In the genomic region with DNA sequence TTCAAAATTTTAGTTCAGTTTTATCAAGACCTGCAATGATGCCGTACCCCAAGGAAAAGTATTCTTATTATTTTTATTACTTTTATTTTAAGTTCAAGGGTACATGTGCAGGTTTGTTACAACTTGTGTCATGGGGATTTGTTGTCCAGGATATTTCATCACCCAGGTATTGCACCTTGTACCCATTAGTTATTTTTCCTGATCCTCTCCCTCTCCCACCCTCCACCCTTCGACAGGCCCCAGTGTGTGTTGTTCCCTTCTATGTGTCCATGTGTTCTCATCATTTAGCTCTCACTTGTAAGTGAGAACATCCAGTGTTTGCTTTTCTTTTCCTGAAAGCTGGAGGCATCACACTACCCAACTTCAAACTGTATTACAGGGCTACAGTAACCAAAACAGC, we compare ENCODE assay signal across 1 cellular context.
TF ChIP-seq lines count a peak whose summit lies in the region.

No MANE protein-coding gene starts in this region.

TF ChIP-seq in HepG2, 621 proteins besides CTCF, POLR2A, EP300 and RAD21 (continued from another document and continues in another):
- TF ChIP-seq, protein P1, sequence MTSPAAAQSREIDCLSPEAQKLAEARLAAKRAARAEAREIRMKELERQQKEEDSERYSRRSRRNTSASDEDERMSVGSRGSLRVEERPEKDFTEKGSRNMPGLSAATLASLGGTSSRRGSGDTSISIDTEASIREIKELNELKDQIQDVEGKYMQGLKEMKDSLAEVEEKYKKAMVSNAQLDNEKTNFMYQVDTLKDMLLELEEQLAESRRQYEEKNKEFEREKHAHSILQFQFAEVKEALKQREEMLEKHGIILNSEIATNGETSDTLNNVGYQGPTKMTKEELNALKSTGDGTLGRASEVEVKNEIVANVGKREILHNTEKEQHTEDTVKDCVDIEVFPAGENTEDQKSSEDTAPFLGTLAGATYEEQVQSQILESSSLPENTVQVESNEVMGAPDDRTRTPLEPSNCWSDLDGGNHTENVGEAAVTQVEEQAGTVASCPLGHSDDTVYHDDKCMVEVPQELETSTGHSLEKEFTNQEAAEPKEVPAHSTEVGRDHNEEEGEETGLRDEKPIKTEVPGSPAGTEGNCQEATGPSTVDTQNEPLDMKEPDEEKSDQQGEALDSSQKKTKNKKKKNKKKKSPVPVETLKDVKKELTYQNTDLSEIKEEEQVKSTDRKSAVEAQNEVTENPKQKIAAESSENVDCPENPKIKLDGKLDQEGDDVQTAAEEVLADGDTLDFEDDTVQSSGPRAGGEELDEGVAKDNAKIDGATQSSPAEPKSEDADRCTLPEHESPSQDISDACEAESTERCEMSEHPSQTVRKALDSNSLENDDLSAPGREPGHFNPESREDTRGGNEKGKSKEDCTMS (CRISPR knock-in tag; conservative IDR thresholded peaks at IDR 0.05) = no peak
- no peak for TF ChIP-seq RBM22 (optimal IDR thresholded peaks at IDR 0.05; ENCODE audit: low read length)
- TF ChIP-seq ZNF232 (CRISPR knock-in tag; IDR thresholded peaks at IDR 0.05; ENCODE audit: borderline replicate concordance) = no peak
- TF ChIP-seq CEBPB (IDR thresholded peaks at IDR 0.05; ENCODE audit: borderline replicate concordance, low read depth, low read length) = peak; percentile 48; the same call in 1 of the 2 replicates
- no peak for TF ChIP-seq NBN (conservative IDR thresholded peaks at IDR 0.05)
- TF ChIP-seq ZKSCAN8 (CRISPR knock-in tag; IDR thresholded peaks at IDR 0.05; ENCODE audit: borderline replicate concordance) = no peak
- TF ChIP-seq, protein P2, sequence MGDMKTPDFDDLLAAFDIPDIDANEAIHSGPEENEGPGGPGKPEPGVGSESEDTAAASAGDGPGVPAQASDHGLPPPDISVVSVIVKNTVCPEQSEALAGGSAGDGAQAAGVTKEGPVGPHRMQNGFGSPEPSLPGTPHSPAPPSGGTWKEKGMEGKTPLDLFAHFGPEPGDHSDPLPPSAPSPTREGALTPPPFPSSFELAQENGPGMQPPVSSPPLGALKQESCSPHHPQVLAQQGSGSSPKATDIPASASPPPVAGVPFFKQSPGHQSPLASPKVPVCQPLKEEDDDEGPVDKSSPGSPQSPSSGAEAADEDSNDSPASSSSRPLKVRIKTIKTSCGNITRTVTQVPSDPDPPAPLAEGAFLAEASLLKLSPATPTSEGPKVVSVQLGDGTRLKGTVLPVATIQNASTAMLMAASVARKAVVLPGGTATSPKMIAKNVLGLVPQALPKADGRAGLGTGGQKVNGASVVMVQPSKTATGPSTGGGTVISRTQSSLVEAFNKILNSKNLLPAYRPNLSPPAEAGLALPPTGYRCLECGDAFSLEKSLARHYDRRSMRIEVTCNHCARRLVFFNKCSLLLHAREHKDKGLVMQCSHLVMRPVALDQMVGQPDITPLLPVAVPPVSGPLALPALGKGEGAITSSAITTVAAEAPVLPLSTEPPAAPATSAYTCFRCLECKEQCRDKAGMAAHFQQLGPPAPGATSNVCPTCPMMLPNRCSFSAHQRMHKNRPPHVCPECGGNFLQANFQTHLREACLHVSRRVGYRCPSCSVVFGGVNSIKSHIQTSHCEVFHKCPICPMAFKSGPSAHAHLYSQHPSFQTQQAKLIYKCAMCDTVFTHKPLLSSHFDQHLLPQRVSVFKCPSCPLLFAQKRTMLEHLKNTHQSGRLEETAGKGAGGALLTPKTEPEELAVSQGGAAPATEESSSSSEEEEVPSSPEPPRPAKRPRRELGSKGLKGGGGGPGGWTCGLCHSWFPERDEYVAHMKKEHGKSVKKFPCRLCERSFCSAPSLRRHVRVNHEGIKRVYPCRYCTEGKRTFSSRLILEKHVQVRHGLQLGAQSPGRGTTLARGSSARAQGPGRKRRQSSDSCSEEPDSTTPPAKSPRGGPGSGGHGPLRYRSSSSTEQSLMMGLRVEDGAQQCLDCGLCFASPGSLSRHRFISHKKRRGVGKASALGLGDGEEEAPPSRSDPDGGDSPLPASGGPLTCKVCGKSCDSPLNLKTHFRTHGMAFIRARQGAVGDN (CRISPR knock-in tag; IDR thresholded peaks at IDR 0.05) = no peak
- TF ChIP-seq, protein P3, sequence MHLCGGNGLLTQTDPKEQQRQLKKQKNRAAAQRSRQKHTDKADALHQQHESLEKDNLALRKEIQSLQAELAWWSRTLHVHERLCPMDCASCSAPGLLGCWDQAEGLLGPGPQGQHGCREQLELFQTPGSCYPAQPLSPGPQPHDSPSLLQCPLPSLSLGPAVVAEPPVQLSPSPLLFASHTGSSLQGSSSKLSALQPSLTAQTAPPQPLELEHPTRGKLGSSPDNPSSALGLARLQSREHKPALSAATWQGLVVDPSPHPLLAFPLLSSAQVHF (CRISPR knock-in tag; IDR thresholded peaks at IDR 0.05) = no peak
- TF ChIP-seq PAF1 (CRISPR knock-in tag; IDR thresholded peaks at IDR 0.05) = no peak
- no peak for TF ChIP-seq REPIN1 (CRISPR knock-in tag; IDR thresholded peaks at IDR 0.05; ENCODE audit: borderline replicate concordance, low read depth)
- TF ChIP-seq, protein P4, sequence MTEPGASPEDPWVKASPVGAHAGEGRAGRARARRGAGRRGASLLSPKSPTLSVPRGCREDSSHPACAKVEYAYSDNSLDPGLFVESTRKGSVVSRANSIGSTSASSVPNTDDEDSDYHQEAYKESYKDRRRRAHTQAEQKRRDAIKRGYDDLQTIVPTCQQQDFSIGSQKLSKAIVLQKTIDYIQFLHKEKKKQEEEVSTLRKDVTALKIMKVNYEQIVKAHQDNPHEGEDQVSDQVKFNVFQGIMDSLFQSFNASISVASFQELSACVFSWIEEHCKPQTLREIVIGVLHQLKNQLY (CRISPR knock-in tag; IDR thresholded peaks at IDR 0.05) = no peak
- no peak for TF ChIP-seq SIN3B (IDR thresholded peaks at IDR 0.05; ENCODE audit: low read length)
- no peak for TF ChIP-seq ZNF792 (CRISPR knock-in tag; IDR thresholded peaks at IDR 0.05)
- TF ChIP-seq, protein P5, sequence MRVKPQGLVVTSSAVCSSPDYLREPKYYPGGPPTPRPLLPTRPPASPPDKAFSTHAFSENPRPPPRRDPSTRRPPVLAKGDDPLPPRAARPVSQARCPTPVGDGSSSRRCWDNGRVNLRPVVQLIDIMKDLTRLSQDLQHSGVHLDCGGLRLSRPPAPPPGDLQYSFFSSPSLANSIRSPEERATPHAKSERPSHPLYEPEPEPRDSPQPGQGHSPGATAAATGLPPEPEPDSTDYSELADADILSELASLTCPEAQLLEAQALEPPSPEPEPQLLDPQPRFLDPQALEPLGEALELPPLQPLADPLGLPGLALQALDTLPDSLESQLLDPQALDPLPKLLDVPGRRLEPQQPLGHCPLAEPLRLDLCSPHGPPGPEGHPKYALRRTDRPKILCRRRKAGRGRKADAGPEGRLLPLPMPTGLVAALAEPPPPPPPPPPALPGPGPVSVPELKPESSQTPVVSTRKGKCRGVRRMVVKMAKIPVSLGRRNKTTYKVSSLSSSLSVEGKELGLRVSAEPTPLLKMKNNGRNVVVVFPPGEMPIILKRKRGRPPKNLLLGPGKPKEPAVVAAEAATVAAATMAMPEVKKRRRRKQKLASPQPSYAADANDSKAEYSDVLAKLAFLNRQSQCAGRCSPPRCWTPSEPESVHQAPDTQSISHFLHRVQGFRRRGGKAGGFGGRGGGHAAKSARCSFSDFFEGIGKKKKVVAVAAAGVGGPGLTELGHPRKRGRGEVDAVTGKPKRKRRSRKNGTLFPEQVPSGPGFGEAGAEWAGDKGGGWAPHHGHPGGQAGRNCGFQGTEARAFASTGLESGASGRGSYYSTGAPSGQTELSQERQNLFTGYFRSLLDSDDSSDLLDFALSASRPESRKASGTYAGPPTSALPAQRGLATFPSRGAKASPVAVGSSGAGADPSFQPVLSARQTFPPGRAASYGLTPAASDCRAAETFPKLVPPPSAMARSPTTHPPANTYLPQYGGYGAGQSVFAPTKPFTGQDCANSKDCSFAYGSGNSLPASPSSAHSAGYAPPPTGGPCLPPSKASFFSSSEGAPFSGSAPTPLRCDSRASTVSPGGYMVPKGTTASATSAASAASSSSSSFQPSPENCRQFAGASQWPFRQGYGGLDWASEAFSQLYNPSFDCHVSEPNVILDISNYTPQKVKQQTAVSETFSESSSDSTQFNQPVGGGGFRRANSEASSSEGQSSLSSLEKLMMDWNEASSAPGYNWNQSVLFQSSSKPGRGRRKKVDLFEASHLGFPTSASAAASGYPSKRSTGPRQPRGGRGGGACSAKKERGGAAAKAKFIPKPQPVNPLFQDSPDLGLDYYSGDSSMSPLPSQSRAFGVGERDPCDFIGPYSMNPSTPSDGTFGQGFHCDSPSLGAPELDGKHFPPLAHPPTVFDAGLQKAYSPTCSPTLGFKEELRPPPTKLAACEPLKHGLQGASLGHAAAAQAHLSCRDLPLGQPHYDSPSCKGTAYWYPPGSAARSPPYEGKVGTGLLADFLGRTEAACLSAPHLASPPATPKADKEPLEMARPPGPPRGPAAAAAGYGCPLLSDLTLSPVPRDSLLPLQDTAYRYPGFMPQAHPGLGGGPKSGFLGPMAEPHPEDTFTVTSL (CRISPR knock-in tag; IDR thresholded peaks at IDR 0.05; ENCODE audit: borderline replicate concordance) = 0 out of 2 replicates have a peak, but pooled peaks have one; percentile 20
- TF ChIP-seq SOX6 (IDR thresholded peaks at IDR 0.05) = no peak
- TF ChIP-seq SOX6 (CRISPR knock-in tag; IDR thresholded peaks at IDR 0.05) = peak; percentile 21; the same call in 1 of the 2 replicates
- TF ChIP-seq ZNF451 (CRISPR knock-in tag; IDR thresholded peaks at IDR 0.05) = no peak
- no peak for TF ChIP-seq PHF8 (CRISPR knock-in tag; IDR thresholded peaks at IDR 0.05)
- TF ChIP-seq MTA3 (CRISPR knock-in tag; IDR thresholded peaks at IDR 0.05) = no peak
- TF ChIP-seq, protein P6, sequence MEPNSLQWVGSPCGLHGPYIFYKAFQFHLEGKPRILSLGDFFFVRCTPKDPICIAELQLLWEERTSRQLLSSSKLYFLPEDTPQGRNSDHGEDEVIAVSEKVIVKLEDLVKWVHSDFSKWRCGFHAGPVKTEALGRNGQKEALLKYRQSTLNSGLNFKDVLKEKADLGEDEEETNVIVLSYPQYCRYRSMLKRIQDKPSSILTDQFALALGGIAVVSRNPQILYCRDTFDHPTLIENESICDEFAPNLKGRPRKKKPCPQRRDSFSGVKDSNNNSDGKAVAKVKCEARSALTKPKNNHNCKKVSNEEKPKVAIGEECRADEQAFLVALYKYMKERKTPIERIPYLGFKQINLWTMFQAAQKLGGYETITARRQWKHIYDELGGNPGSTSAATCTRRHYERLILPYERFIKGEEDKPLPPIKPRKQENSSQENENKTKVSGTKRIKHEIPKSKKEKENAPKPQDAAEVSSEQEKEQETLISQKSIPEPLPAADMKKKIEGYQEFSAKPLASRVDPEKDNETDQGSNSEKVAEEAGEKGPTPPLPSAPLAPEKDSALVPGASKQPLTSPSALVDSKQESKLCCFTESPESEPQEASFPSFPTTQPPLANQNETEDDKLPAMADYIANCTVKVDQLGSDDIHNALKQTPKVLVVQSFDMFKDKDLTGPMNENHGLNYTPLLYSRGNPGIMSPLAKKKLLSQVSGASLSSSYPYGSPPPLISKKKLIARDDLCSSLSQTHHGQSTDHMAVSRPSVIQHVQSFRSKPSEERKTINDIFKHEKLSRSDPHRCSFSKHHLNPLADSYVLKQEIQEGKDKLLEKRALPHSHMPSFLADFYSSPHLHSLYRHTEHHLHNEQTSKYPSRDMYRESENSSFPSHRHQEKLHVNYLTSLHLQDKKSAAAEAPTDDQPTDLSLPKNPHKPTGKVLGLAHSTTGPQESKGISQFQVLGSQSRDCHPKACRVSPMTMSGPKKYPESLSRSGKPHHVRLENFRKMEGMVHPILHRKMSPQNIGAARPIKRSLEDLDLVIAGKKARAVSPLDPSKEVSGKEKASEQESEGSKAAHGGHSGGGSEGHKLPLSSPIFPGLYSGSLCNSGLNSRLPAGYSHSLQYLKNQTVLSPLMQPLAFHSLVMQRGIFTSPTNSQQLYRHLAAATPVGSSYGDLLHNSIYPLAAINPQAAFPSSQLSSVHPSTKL (CRISPR knock-in tag; IDR thresholded peaks at IDR 0.05) = no peak
- TF ChIP-seq ZSCAN25 (CRISPR knock-in tag; IDR thresholded peaks at IDR 0.05) = no peak
- TF ChIP-seq ZNF331 (CRISPR knock-in tag; IDR thresholded peaks at IDR 0.05) = no peak
- no peak for TF ChIP-seq ZFYVE20 (CRISPR knock-in tag; IDR thresholded peaks at IDR 0.05; ENCODE audit: borderline replicate concordance, low read depth)
- TF ChIP-seq YY1 (IDR thresholded peaks at IDR 0.05; ENCODE audit: insufficient read depth, insufficient replicate concordance, low read depth, low read length) = no peak
- TF ChIP-seq, protein P7, sequence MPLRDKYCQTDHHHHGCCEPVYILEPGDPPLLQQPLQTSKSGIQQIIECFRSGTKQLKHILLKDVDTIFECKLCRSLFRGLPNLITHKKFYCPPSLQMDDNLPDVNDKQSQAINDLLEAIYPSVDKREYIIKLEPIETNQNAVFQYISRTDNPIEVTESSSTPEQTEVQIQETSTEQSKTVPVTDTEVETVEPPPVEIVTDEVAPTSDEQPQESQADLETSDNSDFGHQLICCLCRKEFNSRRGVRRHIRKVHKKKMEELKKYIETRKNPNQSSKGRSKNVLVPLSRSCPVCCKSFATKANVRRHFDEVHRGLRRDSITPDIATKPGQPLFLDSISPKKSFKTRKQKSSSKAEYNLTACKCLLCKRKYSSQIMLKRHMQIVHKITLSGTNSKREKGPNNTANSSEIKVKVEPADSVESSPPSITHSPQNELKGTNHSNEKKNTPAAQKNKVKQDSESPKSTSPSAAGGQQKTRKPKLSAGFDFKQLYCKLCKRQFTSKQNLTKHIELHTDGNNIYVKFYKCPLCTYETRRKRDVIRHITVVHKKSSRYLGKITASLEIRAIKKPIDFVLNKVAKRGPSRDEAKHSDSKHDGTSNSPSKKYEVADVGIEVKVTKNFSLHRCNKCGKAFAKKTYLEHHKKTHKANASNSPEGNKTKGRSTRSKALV (CRISPR knock-in tag; IDR thresholded peaks at IDR 0.05) = no peak
- TF ChIP-seq SALL2 (CRISPR knock-in tag; IDR thresholded peaks at IDR 0.05) = no peak
- TF ChIP-seq ZNF629 (CRISPR knock-in tag; conservative IDR thresholded peaks at IDR 0.05) = no peak
- TF ChIP-seq AGO2 (optimal IDR thresholded peaks at IDR 0.05; ENCODE audit: low read depth, low read length) = no peak
- no peak for TF ChIP-seq CCDC6 (CRISPR knock-in tag; IDR thresholded peaks at IDR 0.05)
- TF ChIP-seq PITX1 (CRISPR knock-in tag; IDR thresholded peaks at IDR 0.05) = 0 out of 2 replicates have a peak, but pooled peaks have one; percentile 15
- TF ChIP-seq ZNF562 (CRISPR knock-in tag; IDR thresholded peaks at IDR 0.05; ENCODE audit: borderline replicate concordance) = no peak
- no peak for TF ChIP-seq SP1 (IDR thresholded peaks at IDR 0.05)
- TF ChIP-seq SP1 (CRISPR knock-in tag; IDR thresholded peaks at IDR 0.05) = no peak
- no peak for TF ChIP-seq ZNF317 (CRISPR knock-in tag; IDR thresholded peaks at IDR 0.05)
- TF ChIP-seq ZNF382 (CRISPR knock-in tag; IDR thresholded peaks at IDR 0.05; ENCODE audit: borderline replicate concordance) = no peak
- TF ChIP-seq NCOR1 (IDR thresholded peaks at IDR 0.05; ENCODE audit: borderline replicate concordance, low read length) = no peak
- TF ChIP-seq TRIM24 (CRISPR knock-in tag; IDR thresholded peaks at IDR 0.05) = no peak
- TF ChIP-seq MZF1 (CRISPR knock-in tag; IDR thresholded peaks at IDR 0.05; ENCODE audit: borderline replicate concordance) = no peak
- TF ChIP-seq TAF1 (CRISPR knock-in tag; IDR thresholded peaks at IDR 0.05) = no peak
- TF ChIP-seq, protein P8, sequence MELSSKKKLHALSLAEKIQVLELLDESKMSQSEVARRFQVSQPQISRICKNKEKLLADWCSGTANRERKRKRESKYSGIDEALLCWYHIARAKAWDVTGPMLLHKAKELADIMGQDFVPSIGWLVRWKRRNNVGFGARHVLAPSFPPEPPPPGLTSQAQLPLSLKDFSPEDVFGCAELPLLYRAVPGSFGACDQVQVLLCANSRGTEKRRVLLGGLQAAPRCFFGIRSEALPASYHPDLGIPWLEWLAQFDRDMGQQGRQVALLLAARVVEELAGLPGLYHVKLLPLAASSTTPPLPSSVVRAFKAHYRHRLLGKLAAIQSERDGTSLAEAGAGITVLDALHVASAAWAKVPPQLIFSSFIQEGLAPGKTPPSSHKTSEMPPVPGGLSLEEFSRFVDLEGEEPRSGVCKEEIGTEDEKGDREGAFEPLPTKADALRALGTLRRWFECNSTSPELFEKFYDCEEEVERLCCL (CRISPR knock-in tag; IDR thresholded peaks at IDR 0.05; ENCODE audit: borderline replicate concordance) = no peak
- TF ChIP-seq MBD4 (IDR thresholded peaks at IDR 0.05; ENCODE audit: borderline replicate concordance, low read length) = no peak
- no peak for TF ChIP-seq RFX1 (IDR thresholded peaks at IDR 0.05)
